ENCODE assay signal across 26 cellular contexts in genomic region chr4:151908734-151909497, GRCh38.
DNase-seq lines count a peak whose midpoint lies in the region; ATAC-seq, FAIRE-seq and TF ChIP-seq lines count a peak whose summit lies in the region.
"Had no signal": no experiment of that assay in that cellular context is flagged by ENCODE, and none has a peak within 500 bp of the region (broad histone marks: within the 10 kb centered on the region; RNA-seq: fewer than 3 reads in every experiment).

No MANE protein-coding gene starts in this region.

- peaks cover 99% of the 10 kb centered on the region for H3K4me1 ChIP-seq in OCI-LY3 (ENCODE audit: low read length)
- H3K4me1 ChIP-seq in heart right ventricle: no peaks in the 10 kb centered on the region

- peak overlapping the region; percentile 29; the same call in 1 of the 2 replicates for H3K27ac ChIP-seq in 22Rv1
- H3K27ac ChIP-seq in OCI-LY3 (ENCODE audit: low read length): peak overlapping the region; percentile 85
- H3K27ac ChIP-seq in heart right ventricle: no peak overlapping the region

- peak overlapping the region; percentile 58 for H2AFZ ChIP-seq in OCI-LY3 (ENCODE audit: low read depth, low read length)

- intact Hi-C loops in heart right ventricle (cut with DNase I): no loop called here

- TF ChIP-seq CTCF in 22Rv1 (IDR thresholded peaks at IDR 0.05): no peak
- TF ChIP-seq CTCF in OCI-LY3 (IDR thresholded peaks at IDR 0.05; ENCODE audit: low read depth, low read length): no peak
- no peak for TF ChIP-seq CTCF in heart right ventricle (IDR thresholded peaks at IDR 0.05)

- peak; percentile 60 for FAIRE-seq in GM18507 (lab: Jason Lieb, UNC)
- FAIRE-seq: RCC 7860 had no signal

- H4K20me1 ChIP-seq in OCI-LY3 (ENCODE audit: insufficient read depth, low read length): no peaks in the 10 kb centered on the region

- H3K36me3 ChIP-seq in OCI-LY3 (replicated peaks; ENCODE audit: low read depth, low read length): peaks cover 12% of the 10 kb centered on the region
- no peaks in the 10 kb centered on the region for H3K36me3 ChIP-seq in heart right ventricle

- peak overlapping the region; percentile 46 for H3K9ac ChIP-seq in OCI-LY3 (ENCODE audit: low read length)

- DNase-seq in GM18507 (ENCODE audit: extremely low spot score, insufficient read length, low read depth) (no peak), heart right ventricle (no peak), NK-92 (lab: John Stamatoyannopoulos, UW; ENCODE audit: unreplicated experiment) (no peak)
- DNase-seq: 8988T; CD4-positive, CD25-positive, alpha-beta regulatory T cell; COR-L47; DMS 273 treated with DMSO at 0.1 percent for 48 hours; DND-41; H7; HFFc6; Kasumi-1; MM.1S; NCI-H1092 treated with DMSO at 0.1 percent for 48 hours; NCI-H146; NCI-H2081; NCI-H2171 treated with DMSO at 0.1 percent for 48 hours; NCI-H446; NK-92 treated with Interleukin-12 subunit alpha and Interleukin-12 subunit beta, amount 100 ng/mL, for 24 hours; Right ventricle myocardium superior; SW 1271 had no signal

- peak overlapping the region; percentile 6 for H3K4me3 ChIP-seq in OCI-LY3 (ENCODE audit: low read length)
- no peak overlapping the region for H3K4me3 ChIP-seq in heart right ventricle

- ATAC-seq in HG02870 (IDR thresholded peaks at IDR 0.05; ENCODE audit: unreplicated experiment): peak; percentile 49
- no peak for ATAC-seq in heart right ventricle
- ATAC-seq in HG03521 (IDR thresholded peaks at IDR 0.05; ENCODE audit: unreplicated experiment): no peak
- no peak for ATAC-seq in HG03045 (IDR thresholded peaks at IDR 0.05; ENCODE audit: unreplicated experiment)

- 86 to 87% methylated on average over 4 of the region's 4 CpGs for WGBS in heart right ventricle, 2 donors

- peak overlapping the region; percentile 58 for H3K4me2 ChIP-seq in OCI-LY3 (ENCODE audit: low read length)

- H3K79me2 ChIP-seq in OCI-LY3 (ENCODE audit: low read length): no peaks in the 10 kb centered on the region

- H3K27me3 ChIP-seq in OCI-LY3 (ENCODE audit: low read depth, low read length) (no peaks in the 10 kb centered on the region), heart right ventricle (no peaks in the 10 kb centered on the region)

- H3K9me3 ChIP-seq in OCI-LY3 (ENCODE audit: insufficient read depth, low read length) (peaks cover 3% of the 10 kb centered on the region; the same call in 1 of the 2 replicates), heart right ventricle (peaks cover 0 to 3% (median 0%) of the 10 kb centered on the region in 11 donors)

Comparison
In these comparisons a context has a peak if more than half of its experiments do, and no peak if none do; other contexts are left out.
1. H3K27ac ChIP-seq: peak in 22Rv1 (single experiment) and OCI-LY3 (single experiment); none in heart right ventricle (0 of 10).